Comparison of ENCODE assay signal across 10 cellular contexts in genomic region chr11:47247502-47247901, GRCh38. TPM values are rescaled to one million over a fixed set of nuclear protein-coding genes. Genes with fewer than 3 reads are reported as not detected.
DNase-seq lines count a peak whose midpoint lies in the region; ATAC-seq, FAIRE-seq and TF ChIP-seq lines count a peak whose summit lies in the region.
"Had no signal": no experiment of that assay in that cellular context is flagged by ENCODE, and none has a peak within 500 bp of the region (broad histone marks: within the 10 kb centered on the region; RNA-seq: fewer than 3 reads in every experiment).

No MANE protein-coding gene starts in this region.

- BruUV-seq in OCI-LY7 (replicated peaks; lab: Mats Ljungman, UMichigan) (no TSS peak), endothelial cell of umbilical vein (replicated peaks; lab: Mats Ljungman, UMichigan) (no TSS peak)

- CTCF ChIA-PET in OCI-LY7 (lab: Charles Lee; ENCODE audit: unreplicated experiment) (interaction anchor here (0.6 to 2.5 kb wide), 3 partner anchors 13 to 70 kb away, joined by 3 to 19 read pairs (median 10); partner anchors contain the start of genes ARFGAP2 and DDB2), endothelial cell of umbilical vein (lab: Charles Lee) (interaction anchor here (1.4 to 2.3 kb wide), 5 partner anchors 11 to 108 kb away, joined by 3 to 38 read pairs (median 5); partner anchors contain the start of genes NR1H3 and PACSIN3)

- no peaks in the 10 kb centered on the region for H3K9me1 ChIP-seq in endothelial cell of umbilical vein (replicated peaks; ENCODE audit: control insufficient read depth, extremely low read depth, insufficient read depth, low read length)

- DNase-seq in GM06990 (ENCODE audit: extremely low read depth, insufficient read length) (no peak), OCI-LY7 (ENCODE audit: low spot score) (no peak), endothelial cell of umbilical vein (ENCODE audit: low read depth, low spot score) (no peak), epidermal melanocyte (ENCODE audit: insufficient read length, low spot score) (no peak)
- no peak for DNase-seq in NK-92 treated with Interleukin-12 subunit alpha and Interleukin-12 subunit beta, amount 100 ng/mL, for 24 hours (lab: John Stamatoyannopoulos, UW)
- DNase-seq: nucleus accumbens had no signal

- dilution Hi-C loops in endothelial cell of umbilical vein (cut with MboI; ENCODE audit: extremely low pct_ligation_motif_present, low sequenced_read_pairs), result no loop called here

- H3K4me2 ChIP-seq in OCI-LY7 (ENCODE audit: low read length) (peak overlapping the region; percentile 83), endothelial cell of umbilical vein (ENCODE audit: insufficient read depth, low read length) (peak overlapping the region; percentile 89), parathyroid adenoma (ENCODE audit: low read length) (peak overlapping the region; percentile 61)

- H3K9me3 ChIP-seq in OCI-LY7 (ENCODE audit: low read length) (no peaks in the 10 kb centered on the region), endothelial cell of umbilical vein (replicated peaks; ENCODE audit: control insufficient read depth, insufficient read depth, low read length) (no peaks in the 10 kb centered on the region), parathyroid adenoma (ENCODE audit: control insufficient read depth, low read length) (no peaks in the 10 kb centered on the region)

- H2AFZ ChIP-seq in OCI-LY7 (ENCODE audit: low read length), result no peak overlapping the region
- H2AFZ ChIP-seq in endothelial cell of umbilical vein (ENCODE audit: low read depth, low read length), result no peak overlapping the region
- H2AFZ ChIP-seq in parathyroid adenoma, result no peak overlapping the region

- peaks cover 23% of the 10 kb centered on the region for H3K36me3 ChIP-seq in GM06990 (ENCODE audit: control insufficient read depth, insufficient read depth, low read length)
- peaks cover 33% of the 10 kb centered on the region; the same call in 1 of the 2 replicates for H3K36me3 ChIP-seq in OCI-LY7 (ENCODE audit: insufficient read depth, low read length)
- H3K36me3 ChIP-seq in endothelial cell of umbilical vein (ENCODE audit: control insufficient read depth in 2 of 2, extremely low read depth in 1 of 2, insufficient read depth in 2 of 2, low read length in 2 of 2), result peaks cover 0 to 22% of the 10 kb centered on the region in 2 experiments
- H3K36me3 ChIP-seq in parathyroid adenoma (ENCODE audit: control insufficient read depth, insufficient read depth, low read length), result no peaks in the 10 kb centered on the region

- POLR2A ChIA-PET in OCI-LY7 (lab: Charles Lee) (interaction anchor here (0.6 to 2.7 kb wide), 10 partner anchors 8 to 69 kb away, joined by 3 to 25 read pairs (median 6); partner anchors contain the start of gene DDB2), endothelial cell of umbilical vein (lab: Charles Lee) (no interaction called here)

- TF ChIP-seq POLR2A in endothelial cell of umbilical vein (IDR thresholded peaks at IDR 0.05; ENCODE audit: low read depth, low read length), result no peak

- H3K4me3 ChIP-seq in GM06990 (replicated peaks; ENCODE audit: low read depth, low read length), result peak overlapping the region; percentile 88
- H3K4me3 ChIP-seq in OCI-LY7 (ENCODE audit: low read depth, low read length, poor library complexity, severe bottlenecking), result peak overlapping the region; percentile 89
- H3K4me3 ChIP-seq in endothelial cell of umbilical vein (replicated peaks in 1 of 3; ENCODE audit: insufficient read depth in 1 of 3, low read depth in 1 of 3, low read length in 3 of 3), result peak overlapping the region in 1 of 3 experiments; percentile 74
- no peak overlapping the region for H3K4me3 ChIP-seq in parathyroid adenoma (ENCODE audit: low read depth, low read length)

- TF ChIP-seq CTCF in GM06990 (IDR thresholded peaks at IDR 0.05; ENCODE audit: insufficient read depth, low read length, poor library complexity, severe bottlenecking), result no peak
- no peak for TF ChIP-seq CTCF in OCI-LY7 (conservative IDR thresholded peaks at IDR 0.05; ENCODE audit: low read length)
- no peak for TF ChIP-seq CTCF in endothelial cell of umbilical vein (IDR thresholded peaks at IDR 0.05; ENCODE audit: extremely low read depth in 1 of 2, insufficient read depth in 1 of 2, low read depth in 1 of 2, low read length in 2 of 2)
- TF ChIP-seq CTCF in parathyroid adenoma (IDR thresholded peaks at IDR 0.05), result no peak

- H3K79me2 ChIP-seq in OCI-LY7 (ENCODE audit: insufficient read depth, low read depth, low read length) (peaks cover 20% of the 10 kb centered on the region; the same call in 1 of the 2 replicates), endothelial cell of umbilical vein (ENCODE audit: control insufficient read depth, insufficient read depth, low read length) (peaks cover 8% of the 10 kb centered on the region), parathyroid adenoma (peaks cover 8% of the 10 kb centered on the region)

- no peak overlapping the region for H3K9ac ChIP-seq in endothelial cell of umbilical vein (replicated peaks; ENCODE audit: extremely low read depth, insufficient read depth, low read length)
- H3K9ac ChIP-seq in parathyroid adenoma, result no peak overlapping the region

- ATAC-seq in esophagus mucosa (no peak), HG02623 (IDR thresholded peaks at IDR 0.05; ENCODE audit: unreplicated experiment) (no peak)

- H3K27me3 ChIP-seq in GM06990 (replicated peaks; ENCODE audit: control insufficient read depth, insufficient read depth, low read length) (no peaks in the 10 kb centered on the region), endothelial cell of umbilical vein (ENCODE audit: control insufficient read depth in 2 of 2, insufficient read depth in 2 of 2, low read length in 2 of 2) (no peaks in the 10 kb centered on the region), parathyroid adenoma (ENCODE audit: control insufficient read depth, insufficient read depth, low read length) (no peaks in the 10 kb centered on the region)

- peaks cover 13% of the 10 kb centered on the region for H3K4me1 ChIP-seq in OCI-LY7 (ENCODE audit: insufficient read depth, low read length, poor library complexity, severe bottlenecking)
- peaks cover 13% of the 10 kb centered on the region for H3K4me1 ChIP-seq in endothelial cell of umbilical vein (ENCODE audit: control insufficient read depth, extremely low read depth, insufficient read depth, low read length)
- H3K4me1 ChIP-seq in parathyroid adenoma, result no peaks in the 10 kb centered on the region

- intact Hi-C loops in OCI-LY7 (cut with micrococcal nuclease; ENCODE audit: unreplicated experiment) (loop anchor here (1.0 kb wide), 1 partner anchor 28 kb away; no protein-coding TSS in a partner anchor), endothelial cell of umbilical vein (cut with micrococcal nuclease) (no loop called here)

- H3K27ac ChIP-seq in OCI-LY7 (ENCODE audit: low read depth, low read length, poor library complexity, severe bottlenecking) (no peak overlapping the region), endothelial cell of umbilical vein (ENCODE audit: insufficient read depth, low read depth, low read length) (no peak overlapping the region), parathyroid adenoma (no peak overlapping the region)

- H4K20me1 ChIP-seq in OCI-LY7 (ENCODE audit: insufficient read depth, low read length) (no peaks in the 10 kb centered on the region), endothelial cell of umbilical vein (replicated peaks; ENCODE audit: control insufficient read depth, extremely low read depth, insufficient read depth, low read length) (no peaks in the 10 kb centered on the region)

- H3K9me2 ChIP-seq in OCI-LY7 (ENCODE audit: insufficient read depth, low read length), result no peaks in the 10 kb centered on the region

- no peak for FAIRE-seq in endothelial cell of umbilical vein (lab: Jason Lieb, UNC)
- FAIRE-seq: GM12891 had no signal

RNA-seq across cellular contexts. Expression of gene ACP2, which starts 1.1 kb away (rescaled TPM):
- 24.5 TPM in 2 replicates for total RNA-seq in OCI-LY7 (2014; rRNA removed; shearing (Covaris generic))
- total RNA-seq in OCI-LY7 (2022) (24.2 and 26.5 TPM in 2 replicates), endothelial cell of umbilical vein (35.6 and 39.7 TPM in 2 replicates), esophagus mucosa (12.7 TPM)
- 49.2 and 52.6 TPM in 2 replicates for polyA plus RNA-seq in endothelial cell of umbilical vein
- 32.4 and 38.2 TPM in 2 replicates for polyA plus RNA-seq in endothelial cell of umbilical vein (2011; cell fraction: cytosol; rRNA removed)
- 44.8 and 56.0 TPM in 2 replicates for polyA plus RNA-seq in endothelial cell of umbilical vein (2011; cell fraction: nucleus; rRNA removed)
- 22.8 and 24.6 TPM in 2 replicates for polyA plus RNA-seq in endothelial cell of umbilical vein (2012)
- 36.5 and 42.3 TPM in 2 replicates for polyA minus RNA-seq in endothelial cell of umbilical vein
- 26.8 TPM for polyA minus RNA-seq in endothelial cell of umbilical vein (2011; cell fraction: cytosol; rRNA and poly(A)+ RNA removed)
- polyA minus RNA-seq in endothelial cell of umbilical vein (2011; cell fraction: nucleus; rRNA and poly(A)+ RNA removed), result 23.0 and 23.4 TPM in 2 replicates

RNA-seq across cellular contexts. Expression of gene NR1H3, which starts 10.3 kb away (rescaled TPM):
- 6.2 and 7.7 TPM in 2 replicates for total RNA-seq in OCI-LY7 (2014; rRNA removed; shearing (Covaris generic))
- total RNA-seq in OCI-LY7 (2022) (14.4 and 14.7 TPM in 2 replicates), endothelial cell of umbilical vein (7.4 and 9.8 TPM in 2 replicates), esophagus mucosa (5.8 TPM)
- polyA plus RNA-seq in endothelial cell of umbilical vein, result 16.3 and 19.1 TPM in 2 replicates
- polyA plus RNA-seq in endothelial cell of umbilical vein (2011; cell fraction: cytosol; rRNA removed), result 12.3 and 14.0 TPM in 2 replicates
- 22.8 and 30.1 TPM in 2 replicates for polyA plus RNA-seq in endothelial cell of umbilical vein (2011; cell fraction: nucleus; rRNA removed)
- 7.4 and 8.4 TPM in 2 replicates for polyA plus RNA-seq in endothelial cell of umbilical vein (2012)
- 12.0 and 19.2 TPM in 2 replicates for polyA minus RNA-seq in endothelial cell of umbilical vein
- polyA minus RNA-seq in endothelial cell of umbilical vein (2011; cell fraction: cytosol; rRNA and poly(A)+ RNA removed), result 50.5 TPM
- polyA minus RNA-seq in endothelial cell of umbilical vein (2011; cell fraction: nucleus; rRNA and poly(A)+ RNA removed), result 7.1 and 7.2 TPM in 2 replicates

RNA-seq across cellular contexts. Expression of gene MADD, which starts 22.4 kb away (rescaled TPM):
- total RNA-seq in OCI-LY7 (2014; rRNA removed; shearing (Covaris generic)), result 32.1 and 36.6 TPM in 2 replicates
- 47.8 and 48.8 TPM in 2 replicates for total RNA-seq in OCI-LY7 (2022)
- 36.8 and 38.5 TPM in 2 replicates for total RNA-seq in endothelial cell of umbilical vein
- 25.5 and 35.3 TPM in 2 replicates for polyA plus RNA-seq in endothelial cell of umbilical vein
- 15.6 and 17.5 TPM in 2 replicates for polyA plus RNA-seq in endothelial cell of umbilical vein (2011; cell fraction: cytosol; rRNA removed)
- polyA plus RNA-seq in endothelial cell of umbilical vein (2011; cell fraction: nucleus; rRNA removed), result 72.4 and 96.5 TPM in 2 replicates
- polyA plus RNA-seq in endothelial cell of umbilical vein (2012), result 24.6 and 25.8 TPM in 2 replicates
- 73.1 and 89.7 TPM in 2 replicates for polyA minus RNA-seq in endothelial cell of umbilical vein
- polyA minus RNA-seq in endothelial cell of umbilical vein (2011; cell fraction: cytosol; rRNA and poly(A)+ RNA removed), result 54.2 TPM
- polyA minus RNA-seq in endothelial cell of umbilical vein (2011; cell fraction: nucleus; rRNA and poly(A)+ RNA removed), result 60.8 and 96.7 TPM in 2 replicates
- 11.4 TPM for total RNA-seq in esophagus mucosa

RNA-seq across cellular contexts. Expression of gene DDB2, which starts 32.7 kb away (rescaled TPM):
- total RNA-seq in OCI-LY7 (2014; rRNA removed; shearing (Covaris generic)), result 15.6 and 19.9 TPM in 2 replicates
- total RNA-seq in OCI-LY7 (2022) (36.0 and 39.4 TPM in 2 replicates), endothelial cell of umbilical vein (92.4 and 112 TPM in 2 replicates), esophagus mucosa (49.3 TPM)
- polyA plus RNA-seq in endothelial cell of umbilical vein, result 86.1 and 96.6 TPM in 2 replicates
- polyA plus RNA-seq in endothelial cell of umbilical vein (2011; cell fraction: cytosol; rRNA removed), result 70.3 and 77.1 TPM in 2 replicates
- 234 and 235 TPM in 2 replicates for polyA plus RNA-seq in endothelial cell of umbilical vein (2011; cell fraction: nucleus; rRNA removed)
- polyA plus RNA-seq in endothelial cell of umbilical vein (2012), result 93.7 and 116 TPM in 2 replicates
- polyA minus RNA-seq in endothelial cell of umbilical vein, result 72.1 and 77.4 TPM in 2 replicates
- polyA minus RNA-seq in endothelial cell of umbilical vein (2011; cell fraction: cytosol; rRNA and poly(A)+ RNA removed), result 45.6 TPM
- 58.0 and 75.8 TPM in 2 replicates for polyA minus RNA-seq in endothelial cell of umbilical vein (2011; cell fraction: nucleus; rRNA and poly(A)+ RNA removed)
